ENCODE assay signal across 13 cellular contexts in the genomic region with DNA sequence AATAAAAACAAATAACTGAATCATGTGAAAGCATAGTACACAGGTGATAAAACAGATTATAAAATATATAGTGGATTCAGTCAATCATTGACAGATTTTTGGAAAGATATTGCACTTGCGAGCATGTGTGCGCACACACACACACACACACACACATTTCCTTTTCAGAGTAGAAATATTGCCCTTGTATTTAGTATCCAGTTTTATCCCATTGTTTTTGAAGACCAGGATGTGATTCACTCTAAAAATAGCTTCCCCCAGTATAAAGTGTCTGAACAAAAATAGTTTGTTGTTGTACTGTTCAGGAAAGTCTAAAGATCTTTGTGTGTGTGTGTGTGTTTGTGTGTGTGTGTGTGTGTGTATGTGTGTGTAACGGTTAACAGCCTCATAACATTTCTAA.
DNase-seq lines count a peak whose midpoint lies in the region; ATAC-seq and TF ChIP-seq lines count a peak whose summit lies in the region.
"Had no signal": no experiment of that assay in that cellular context is flagged by ENCODE, and none has a peak within 500 bp of the region (broad histone marks: within the 10 kb centered on the region; RNA-seq: fewer than 3 reads in every experiment).

No MANE protein-coding gene starts in this region.

- H3K27me3 ChIP-seq in right atrium auricular region (no peaks in the 10 kb centered on the region), left ventricle myocardium inferior (ENCODE audit: low read depth) (no peaks in the 10 kb centered on the region), prostate gland (replicated peaks; ENCODE audit: insufficient read depth) (no peaks in the 10 kb centered on the region)

- H3K27ac ChIP-seq in right atrium auricular region: no peak overlapping the region
- peak overlapping the region; percentile 60 for H3K27ac ChIP-seq in left ventricle myocardium inferior (replicated peaks)
- no peak overlapping the region for H3K27ac ChIP-seq in prostate gland

- no peak for TF ChIP-seq POLR2A in prostate gland (IDR thresholded peaks at IDR 0.05)

- no peak for TF ChIP-seq CTCF in right atrium auricular region (IDR thresholded peaks at IDR 0.05)
- no peak for TF ChIP-seq CTCF in left ventricle myocardium inferior (IDR thresholded peaks at IDR 0.05; ENCODE audit: borderline replicate concordance)
- TF ChIP-seq CTCF in prostate gland (IDR thresholded peaks at IDR 0.05): no peak

- no peak for DNase-seq in Right ventricle myocardium superior
- no peak for DNase-seq in right atrium auricular region (ENCODE audit: low spot score)
- peak; percentile 15 for DNase-seq in brain pericyte (ENCODE audit: low read depth, low spot score)
- DNase-seq in left ventricle myocardium inferior: no peak
- DNase-seq in stromal cell of bone marrow (ENCODE audit: low read depth): peak; percentile 7
- no peak for DNase-seq in NCI-H2081 treated with DMSO at 0.1 percent for 48 hours (lab: John Stamatoyannopoulos, UW)
- no peak for DNase-seq in stimulated activated CD4-positive, alpha-beta T cell treated with anti-CD3 and anti-CD28 coated beads, Interleukin-12 subunit alpha, Interleukin-12 subunit beta, amount 100 ng/mL, for 4 hours
- no peak for DNase-seq in prostate gland (ENCODE audit: low spot score)
- DNase-seq: activated T-cell treated with anti-CD3 and anti-CD28 coated beads, Interleukin-2, amount 50 U/mL, for 48 hours; amygdala; natural killer cell; NCI-H2171; stimulated activated CD8-positive, alpha-beta memory T cell treated with anti-CD3 and anti-CD28 coated beads, Interleukin-4, amount 100 ng/mL, for 48 hours had no signal

- no peaks in the 10 kb centered on the region for H3K4me1 ChIP-seq in right atrium auricular region
- peaks cover 18% of the 10 kb centered on the region for H3K4me1 ChIP-seq in left ventricle myocardium inferior
- no peaks in the 10 kb centered on the region for H3K4me1 ChIP-seq in prostate gland (replicated peaks)

- H3K36me3 ChIP-seq in right atrium auricular region (no peaks in the 10 kb centered on the region), left ventricle myocardium inferior (no peaks in the 10 kb centered on the region), prostate gland (no peaks in the 10 kb centered on the region)

- H3K9me3 ChIP-seq in right atrium auricular region (peaks cover 0 to 8% of the 10 kb centered on the region in 2 donors), left ventricle myocardium inferior (replicated peaks) (peaks cover 8% of the 10 kb centered on the region), prostate gland (no peaks in the 10 kb centered on the region)

- peak; percentile 49 for ATAC-seq in Right ventricle myocardium superior (ENCODE audit: poor library complexity)
- ATAC-seq: natural killer cell had no signal

- 57% methylated on average over 3 of the region's 3 CpGs for WGBS in prostate gland

- intact Hi-C loops in Right ventricle myocardium superior (cut with DNase I) (no loop called here), left ventricle myocardium inferior (cut with micrococcal nuclease) (loop anchor here (5.0 kb wide), 1 partner anchor 145 kb away; a partner anchor contains a TSS), prostate gland (cut with DNase I) (no loop called here)

- H3K4me3 ChIP-seq in right atrium auricular region: no peak overlapping the region
- H3K4me3 ChIP-seq in left ventricle myocardium inferior: peak overlapping the region; percentile 47
- no peak overlapping the region for H3K4me3 ChIP-seq in prostate gland

Comparison
In these comparisons a context has a peak if more than half of its experiments do, and no peak if none do; other contexts are left out.
1. DNase-seq: peak in brain pericyte (single experiment) and stromal cell of bone marrow (single experiment); none in Right ventricle myocardium superior (single experiment), right atrium auricular region (single experiment), left ventricle myocardium inferior (single experiment), NCI-H2081 treated with DMSO at 0.1 percent for 48 hours (single experiment), stimulated activated CD4-positive, alpha-beta T cell treated with anti-CD3 and anti-CD28 coated beads, Interleukin-12 subunit alpha, Interleukin-12 subunit beta, amount 100 ng/mL, for 4 hours (single experiment) and prostate gland (single experiment).